ENCODE assay signal across 1 cellular context in the genomic region with DNA sequence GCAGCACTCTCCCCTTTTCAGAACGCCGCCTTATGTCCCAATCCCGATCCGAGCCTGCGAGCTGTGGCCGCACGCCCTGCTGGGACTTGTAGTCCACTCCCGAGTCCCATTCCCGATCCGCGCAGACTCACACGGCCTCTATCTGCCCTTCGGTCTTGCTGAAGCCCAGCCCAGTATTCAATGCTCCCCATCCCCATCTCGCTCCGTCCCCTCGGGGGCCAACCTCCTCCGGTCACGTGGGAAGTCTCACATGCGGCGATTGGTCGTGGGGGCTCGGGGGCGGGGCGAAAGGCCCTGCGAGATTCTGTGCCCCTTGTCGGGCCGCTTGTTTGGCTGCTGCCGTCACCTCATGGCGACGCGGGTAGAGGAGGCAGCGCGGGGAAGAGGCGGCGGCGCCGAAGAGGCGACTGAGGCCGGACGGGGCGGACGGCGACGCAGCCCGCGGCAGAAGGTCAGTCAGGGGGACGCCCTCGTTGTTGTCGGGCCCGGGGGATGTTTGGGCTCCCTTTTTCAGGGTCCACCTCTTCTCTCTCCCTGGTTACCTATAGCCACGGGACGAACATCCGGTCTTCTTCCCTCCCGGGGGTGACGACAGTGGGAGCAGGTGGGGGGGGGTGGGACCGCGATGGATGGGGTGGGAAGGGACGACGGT.
TF ChIP-seq lines count a peak whose summit lies in the region.

A gene (plus strand): TSS at position 328 of the 652 bp plus-strand sequence. CDS start 22 bp downstream, at position 350.

TF ChIP-seq in K562, 482 proteins besides CTCF, POLR2A, EP300 and RAD21 (continued from another document):
- TF ChIP-seq, protein P1, sequence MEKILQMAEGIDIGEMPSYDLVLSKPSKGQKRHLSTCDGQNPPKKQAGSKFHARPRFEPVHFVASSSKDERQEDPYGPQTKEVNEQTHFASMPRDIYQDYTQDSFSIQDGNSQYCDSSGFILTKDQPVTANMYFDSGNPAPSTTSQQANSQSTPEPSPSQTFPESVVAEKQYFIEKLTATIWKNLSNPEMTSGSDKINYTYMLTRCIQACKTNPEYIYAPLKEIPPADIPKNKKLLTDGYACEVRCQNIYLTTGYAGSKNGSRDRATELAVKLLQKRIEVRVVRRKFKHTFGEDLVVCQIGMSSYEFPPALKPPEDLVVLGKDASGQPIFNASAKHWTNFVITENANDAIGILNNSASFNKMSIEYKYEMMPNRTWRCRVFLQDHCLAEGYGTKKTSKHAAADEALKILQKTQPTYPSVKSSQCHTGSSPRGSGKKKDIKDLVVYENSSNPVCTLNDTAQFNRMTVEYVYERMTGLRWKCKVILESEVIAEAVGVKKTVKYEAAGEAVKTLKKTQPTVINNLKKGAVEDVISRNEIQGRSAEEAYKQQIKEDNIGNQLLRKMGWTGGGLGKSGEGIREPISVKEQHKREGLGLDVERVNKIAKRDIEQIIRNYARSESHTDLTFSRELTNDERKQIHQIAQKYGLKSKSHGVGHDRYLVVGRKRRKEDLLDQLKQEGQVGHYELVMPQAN (IDR thresholded peaks at IDR 0.05; ENCODE audit: borderline replicate concordance) = peak; percentile 37; the same call in 1 of the 2 replicates
- peak in 1 of 3 experiments; percentile 75 for TF ChIP-seq YY1 (IDR thresholded peaks at IDR 0.05; ENCODE audit: borderline replicate concordance in 1 of 3, control insufficient read depth in 1 of 3, extremely low read depth in 1 of 3, insufficient read depth in 3 of 3, insufficient read length in 1 of 3, insufficient replicate concordance in 2 of 3, low read depth in 1 of 3, low read length in 2 of 3)
- TF ChIP-seq, protein P2, sequence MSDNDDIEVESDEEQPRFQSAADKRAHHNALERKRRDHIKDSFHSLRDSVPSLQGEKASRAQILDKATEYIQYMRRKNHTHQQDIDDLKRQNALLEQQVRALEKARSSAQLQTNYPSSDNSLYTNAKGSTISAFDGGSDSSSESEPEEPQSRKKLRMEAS (CRISPR knock-in tag; IDR thresholded peaks at IDR 0.05) = peak; percentile 31; the same call in 1 of the 2 replicates
- TF ChIP-seq, protein P3, sequence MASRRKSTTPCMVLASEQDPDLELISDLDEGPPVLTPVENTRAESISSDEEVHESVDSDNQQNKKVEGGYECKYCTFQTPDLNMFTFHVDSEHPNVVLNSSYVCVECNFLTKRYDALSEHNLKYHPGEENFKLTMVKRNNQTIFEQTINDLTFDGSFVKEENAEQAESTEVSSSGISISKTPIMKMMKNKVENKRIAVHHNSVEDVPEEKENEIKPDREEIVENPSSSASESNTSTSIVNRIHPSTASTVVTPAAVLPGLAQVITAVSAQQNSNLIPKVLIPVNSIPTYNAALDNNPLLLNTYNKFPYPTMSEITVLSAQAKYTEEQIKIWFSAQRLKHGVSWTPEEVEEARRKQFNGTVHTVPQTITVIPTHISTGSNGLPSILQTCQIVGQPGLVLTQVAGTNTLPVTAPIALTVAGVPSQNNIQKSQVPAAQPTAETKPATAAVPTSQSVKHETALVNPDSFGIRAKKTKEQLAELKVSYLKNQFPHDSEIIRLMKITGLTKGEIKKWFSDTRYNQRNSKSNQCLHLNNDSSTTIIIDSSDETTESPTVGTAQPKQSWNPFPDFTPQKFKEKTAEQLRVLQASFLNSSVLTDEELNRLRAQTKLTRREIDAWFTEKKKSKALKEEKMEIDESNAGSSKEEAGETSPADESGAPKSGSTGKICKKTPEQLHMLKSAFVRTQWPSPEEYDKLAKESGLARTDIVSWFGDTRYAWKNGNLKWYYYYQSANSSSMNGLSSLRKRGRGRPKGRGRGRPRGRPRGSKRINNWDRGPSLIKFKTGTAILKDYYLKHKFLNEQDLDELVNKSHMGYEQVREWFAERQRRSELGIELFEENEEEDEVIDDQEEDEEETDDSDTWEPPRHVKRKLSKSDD (conservative IDR thresholded peaks at IDR 0.05; ENCODE audit: low read length) = no peak
- TF ChIP-seq CEBPG (CRISPR knock-in tag; IDR thresholded peaks at IDR 0.05) = peak; percentile 57; the same call in 1 of the 2 replicates
- peak in 1 of 2 experiments; percentile 63; a peak in 3 of 4 replicates for TF ChIP-seq CEBPG (tag; conservative IDR thresholded peaks at IDR 0.05 in 1 of 2, IDR thresholded peaks at IDR 0.05 in 1 of 2)
- TF ChIP-seq, protein P4, sequence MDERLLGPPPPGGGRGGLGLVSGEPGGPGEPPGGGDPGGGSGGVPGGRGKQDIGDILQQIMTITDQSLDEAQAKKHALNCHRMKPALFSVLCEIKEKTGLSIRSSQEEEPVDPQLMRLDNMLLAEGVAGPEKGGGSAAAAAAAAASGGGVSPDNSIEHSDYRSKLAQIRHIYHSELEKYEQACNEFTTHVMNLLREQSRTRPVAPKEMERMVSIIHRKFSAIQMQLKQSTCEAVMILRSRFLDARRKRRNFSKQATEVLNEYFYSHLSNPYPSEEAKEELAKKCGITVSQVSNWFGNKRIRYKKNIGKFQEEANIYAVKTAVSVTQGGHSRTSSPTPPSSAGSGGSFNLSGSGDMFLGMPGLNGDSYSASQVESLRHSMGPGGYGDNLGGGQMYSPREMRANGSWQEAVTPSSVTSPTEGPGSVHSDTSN (CRISPR knock-in tag; IDR thresholded peaks at IDR 0.05; ENCODE audit: low read depth) = no peak
- TF ChIP-seq, protein P4 (tag; conservative IDR thresholded peaks at IDR 0.05; ENCODE audit: low read depth) = no peak
- TF ChIP-seq, protein P5, sequence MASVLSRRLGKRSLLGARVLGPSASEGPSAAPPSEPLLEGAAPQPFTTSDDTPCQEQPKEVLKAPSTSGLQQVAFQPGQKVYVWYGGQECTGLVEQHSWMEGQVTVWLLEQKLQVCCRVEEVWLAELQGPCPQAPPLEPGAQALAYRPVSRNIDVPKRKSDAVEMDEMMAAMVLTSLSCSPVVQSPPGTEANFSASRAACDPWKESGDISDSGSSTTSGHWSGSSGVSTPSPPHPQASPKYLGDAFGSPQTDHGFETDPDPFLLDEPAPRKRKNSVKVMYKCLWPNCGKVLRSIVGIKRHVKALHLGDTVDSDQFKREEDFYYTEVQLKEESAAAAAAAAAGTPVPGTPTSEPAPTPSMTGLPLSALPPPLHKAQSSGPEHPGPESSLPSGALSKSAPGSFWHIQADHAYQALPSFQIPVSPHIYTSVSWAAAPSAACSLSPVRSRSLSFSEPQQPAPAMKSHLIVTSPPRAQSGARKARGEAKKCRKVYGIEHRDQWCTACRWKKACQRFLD (CRISPR knock-in tag; IDR thresholded peaks at IDR 0.05) = no peak
- TF ChIP-seq NCOA6 (IDR thresholded peaks at IDR 0.05) = peak; percentile 66; the same call in 1 of the 2 replicates
- peak; percentile 74 for TF ChIP-seq ZFX (CRISPR knock-in tag; IDR thresholded peaks at IDR 0.05)
- peak in 1 of 2 experiments; percentile 58; a peak in 1 of 4 replicates for TF ChIP-seq MAZ (CRISPR knock-in tag; conservative IDR thresholded peaks at IDR 0.05 in 1 of 2, IDR thresholded peaks at IDR 0.05 in 1 of 2)
- peak; percentile 27 for TF ChIP-seq RBM25 (IDR thresholded peaks at IDR 0.05; ENCODE audit: low read depth, low read length, severe bottlenecking)
- TF ChIP-seq SP1 (CRISPR knock-in tag; IDR thresholded peaks at IDR 0.05) = peak; percentile 85; the same call in 1 of the 2 replicates
- TF ChIP-seq ZZZ3 (IDR thresholded peaks at IDR 0.05) = no peak
- TF ChIP-seq, protein P6, sequence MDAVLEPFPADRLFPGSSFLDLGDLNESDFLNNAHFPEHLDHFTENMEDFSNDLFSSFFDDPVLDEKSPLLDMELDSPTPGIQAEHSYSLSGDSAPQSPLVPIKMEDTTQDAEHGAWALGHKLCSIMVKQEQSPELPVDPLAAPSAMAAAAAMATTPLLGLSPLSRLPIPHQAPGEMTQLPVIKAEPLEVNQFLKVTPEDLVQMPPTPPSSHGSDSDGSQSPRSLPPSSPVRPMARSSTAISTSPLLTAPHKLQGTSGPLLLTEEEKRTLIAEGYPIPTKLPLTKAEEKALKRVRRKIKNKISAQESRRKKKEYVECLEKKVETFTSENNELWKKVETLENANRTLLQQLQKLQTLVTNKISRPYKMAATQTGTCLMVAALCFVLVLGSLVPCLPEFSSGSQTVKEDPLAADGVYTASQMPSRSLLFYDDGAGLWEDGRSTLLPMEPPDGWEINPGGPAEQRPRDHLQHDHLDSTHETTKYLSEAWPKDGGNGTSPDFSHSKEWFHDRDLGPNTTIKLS (IDR thresholded peaks at IDR 0.05; ENCODE audit: borderline replicate concordance, low read depth) = peak; percentile 78; the same call in 1 of the 2 replicates
- TF ChIP-seq ZNF143 (CRISPR knock-in tag; IDR thresholded peaks at IDR 0.05) = peak; percentile 92
- no peak for TF ChIP-seq MCM2 (IDR thresholded peaks at IDR 0.05; ENCODE audit: low read depth)
- TF ChIP-seq SMARCC2 (IDR thresholded peaks at IDR 0.05; ENCODE audit: low read depth) = no peak
- 0 out of 2 replicates have a peak, but pooled peaks have one; percentile 46 for TF ChIP-seq ESRRA (IDR thresholded peaks at IDR 0.05; ENCODE audit: borderline replicate concordance, low read depth)
- TF ChIP-seq GABPA (tag; conservative IDR thresholded peaks at IDR 0.05; ENCODE audit: low read depth) = peak; percentile 72
- no peak for TF ChIP-seq ZNF699 (CRISPR knock-in tag; IDR thresholded peaks at IDR 0.05; ENCODE audit: insufficient replicate concordance)
- no peak for TF ChIP-seq BRD4 (IDR thresholded peaks at IDR 0.05)
- no peak for TF ChIP-seq CREBBP (IDR thresholded peaks at IDR 0.05; ENCODE audit: low read depth, low read length)
- TF ChIP-seq DIDO1 (tag; IDR thresholded peaks at IDR 0.05; ENCODE audit: low read depth) = no peak
- peak; percentile 99 for TF ChIP-seq RBFOX2 (IDR thresholded peaks at IDR 0.05; ENCODE audit: low read depth, low read length)
- TF ChIP-seq NRF1 (conservative IDR thresholded peaks at IDR 0.05 in 1 of 2, IDR thresholded peaks at IDR 0.05 in 1 of 2) = peak; percentile 84 to 88
- TF ChIP-seq, protein P7, sequence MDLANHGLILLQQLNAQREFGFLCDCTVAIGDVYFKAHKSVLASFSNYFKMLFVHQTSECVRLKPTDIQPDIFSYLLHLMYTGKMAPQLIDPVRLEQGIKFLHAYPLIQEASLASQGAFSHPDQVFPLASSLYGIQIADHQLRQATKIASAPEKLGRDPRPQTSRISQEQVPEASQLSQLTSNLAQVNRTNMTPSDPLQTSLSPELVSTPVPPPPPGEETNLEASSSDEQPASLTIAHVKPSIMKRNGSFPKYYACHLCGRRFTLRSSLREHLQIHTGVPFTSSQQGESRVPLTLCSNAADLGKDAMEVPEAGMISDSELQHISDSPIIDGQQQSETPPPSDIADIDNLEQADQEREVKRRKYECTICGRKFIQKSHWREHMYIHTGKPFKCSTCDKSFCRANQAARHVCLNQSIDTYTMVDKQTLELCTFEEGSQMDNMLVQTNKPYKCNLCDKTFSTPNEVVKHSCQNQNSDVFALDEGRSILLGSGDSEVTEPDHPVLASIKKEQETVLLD (IDR thresholded peaks at IDR 0.05) = no peak
- no peak for TF ChIP-seq ZNF431 (CRISPR knock-in tag; IDR thresholded peaks at IDR 0.05)
- no peak for TF ChIP-seq GTF2A2 (tag; IDR thresholded peaks at IDR 0.05)
- TF ChIP-seq, protein P8, sequence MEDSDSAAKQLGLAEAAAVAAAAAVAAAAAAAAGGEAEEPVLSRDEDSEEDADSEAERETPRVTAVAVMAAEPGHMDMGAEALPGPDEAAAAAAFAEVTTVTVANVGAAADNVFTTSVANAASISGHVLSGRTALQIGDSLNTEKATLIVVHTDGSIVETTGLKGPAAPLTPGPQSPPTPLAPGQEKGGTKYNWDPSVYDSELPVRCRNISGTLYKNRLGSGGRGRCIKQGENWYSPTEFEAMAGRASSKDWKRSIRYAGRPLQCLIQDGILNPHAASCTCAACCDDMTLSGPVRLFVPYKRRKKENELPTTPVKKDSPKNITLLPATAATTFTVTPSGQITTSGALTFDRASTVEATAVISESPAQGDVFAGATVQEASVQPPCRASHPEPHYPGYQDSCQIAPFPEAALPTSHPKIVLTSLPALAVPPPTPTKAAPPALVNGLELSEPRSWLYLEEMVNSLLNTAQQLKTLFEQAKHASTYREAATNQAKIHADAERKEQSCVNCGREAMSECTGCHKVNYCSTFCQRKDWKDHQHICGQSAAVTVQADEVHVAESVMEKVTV (CRISPR knock-in tag; IDR thresholded peaks at IDR 0.05) = 0 out of 2 replicates have a peak, but pooled peaks have one; percentile 13
- peak; percentile 76 for TF ChIP-seq ATF7 (IDR thresholded peaks at IDR 0.05)
- TF ChIP-seq, protein P9, sequence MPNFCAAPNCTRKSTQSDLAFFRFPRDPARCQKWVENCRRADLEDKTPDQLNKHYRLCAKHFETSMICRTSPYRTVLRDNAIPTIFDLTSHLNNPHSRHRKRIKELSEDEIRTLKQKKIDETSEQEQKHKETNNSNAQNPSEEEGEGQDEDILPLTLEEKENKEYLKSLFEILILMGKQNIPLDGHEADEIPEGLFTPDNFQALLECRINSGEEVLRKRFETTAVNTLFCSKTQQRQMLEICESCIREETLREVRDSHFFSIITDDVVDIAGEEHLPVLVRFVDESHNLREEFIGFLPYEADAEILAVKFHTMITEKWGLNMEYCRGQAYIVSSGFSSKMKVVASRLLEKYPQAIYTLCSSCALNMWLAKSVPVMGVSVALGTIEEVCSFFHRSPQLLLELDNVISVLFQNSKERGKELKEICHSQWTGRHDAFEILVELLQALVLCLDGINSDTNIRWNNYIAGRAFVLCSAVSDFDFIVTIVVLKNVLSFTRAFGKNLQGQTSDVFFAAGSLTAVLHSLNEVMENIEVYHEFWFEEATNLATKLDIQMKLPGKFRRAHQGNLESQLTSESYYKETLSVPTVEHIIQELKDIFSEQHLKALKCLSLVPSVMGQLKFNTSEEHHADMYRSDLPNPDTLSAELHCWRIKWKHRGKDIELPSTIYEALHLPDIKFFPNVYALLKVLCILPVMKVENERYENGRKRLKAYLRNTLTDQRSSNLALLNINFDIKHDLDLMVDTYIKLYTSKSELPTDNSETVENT (CRISPR knock-in tag; IDR thresholded peaks at IDR 0.05) = 0 out of 2 replicates have a peak, but pooled peaks have one; percentile 8
- TF ChIP-seq CREB1 (IDR thresholded peaks at IDR 0.05) = peak; percentile 95
- peak; percentile 94 for TF ChIP-seq CREB1 (CRISPR knock-in tag; IDR thresholded peaks at IDR 0.05)
